18 cellular contexts compared by ENCODE assay signal in the genomic region with DNA sequence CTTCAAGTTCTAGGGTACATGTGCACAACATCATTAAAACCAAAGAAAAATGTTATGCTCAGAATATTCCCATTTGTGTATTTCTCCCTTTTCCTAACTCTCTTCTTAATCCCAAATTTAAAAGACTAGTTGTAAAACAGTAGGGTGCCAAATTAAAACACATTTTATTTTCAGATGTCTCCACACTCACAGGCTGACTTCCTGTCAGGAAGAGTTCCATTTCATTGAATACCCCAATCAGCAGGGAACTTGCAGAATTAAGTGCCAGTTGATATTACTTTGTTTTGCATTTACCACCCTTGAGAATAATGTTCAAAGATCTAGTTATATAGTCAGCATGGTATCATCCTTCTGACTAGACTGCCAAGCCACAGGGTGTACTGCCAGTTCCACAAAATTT.
"Had no signal": no experiment of that assay in that cellular context is flagged by ENCODE, and none has a peak within 500 bp of the region (broad histone marks: within the 10 kb centered on the region; RNA-seq: fewer than 3 reads in every experiment).

No MANE protein-coding gene starts in this region.

- H3K79me2 ChIP-seq: hepatocyte had no signal

- H3K4me2 ChIP-seq: hepatocyte had no signal

- H3K9me3 ChIP-seq: esophagus muscularis mucosa, right atrium auricular region had no signal

- ATAC-seq: left ventricle myocardium superior had no signal

- H3K4me1 ChIP-seq: esophagus muscularis mucosa, right atrium auricular region had no signal

- H3K9me3 Mint-ChIP-seq: activated CD4-positive, alpha-beta memory T cell treated with anti-CD3 and anti-CD28 coated beads, Interleukin-2, amount 10 ng/mL, durations not matched to agents 7 days and 5 days; activated naive CD4-positive, alpha-beta T cell treated with anti-CD3 and anti-CD28 coated beads, Interleukin-2, amount 10 ng/mL, durations not matched to agents 7 days and 5 days; activated T-cell treated with anti-CD3 and anti-CD28 coated beads, Interleukin-2, amount 50 U/mL, for 24 hours; nephron had no signal

- H3K27ac Mint-ChIP-seq: activated CD4-positive, alpha-beta memory T cell treated with anti-CD3 and anti-CD28 coated beads, Interleukin-2, amount 10 ng/mL, durations not matched to agents 7 days and 5 days; activated naive CD4-positive, alpha-beta T cell treated with anti-CD3 and anti-CD28 coated beads, Interleukin-2, amount 10 ng/mL, durations not matched to agents 7 days and 5 days; activated T-cell treated with anti-CD3 and anti-CD28 coated beads, Interleukin-2, amount 50 U/mL, for 24 hours; nephron had no signal

- H3K27ac ChIP-seq: cardiac muscle cell, esophagus muscularis mucosa, hepatocyte, right atrium auricular region, skin epidermis had no signal

- H2AFZ ChIP-seq: hepatocyte had no signal

- H3K4me1 Mint-ChIP-seq: activated CD4-positive, alpha-beta memory T cell treated with anti-CD3 and anti-CD28 coated beads, Interleukin-2, amount 10 ng/mL, durations not matched to agents 7 days and 5 days; activated naive CD4-positive, alpha-beta T cell treated with anti-CD3 and anti-CD28 coated beads, Interleukin-2, amount 10 ng/mL, durations not matched to agents 7 days and 5 days; nephron had no signal

- H3K4me3 Mint-ChIP-seq: activated CD4-positive, alpha-beta memory T cell treated with anti-CD3 and anti-CD28 coated beads, Interleukin-2, amount 10 ng/mL, durations not matched to agents 7 days and 5 days; activated naive CD4-positive, alpha-beta T cell treated with anti-CD3 and anti-CD28 coated beads, Interleukin-2, amount 10 ng/mL, durations not matched to agents 7 days and 5 days; activated T-cell treated with anti-CD3 and anti-CD28 coated beads, Interleukin-2, amount 50 U/mL, for 24 hours; nephron had no signal

- DNase-seq: activated CD4-positive, alpha-beta memory T cell treated with anti-CD3 and anti-CD28 coated beads, Interleukin-2, amount 10 ng/mL, durations not matched to agents 7 days and 5 days; activated CD4-positive, alpha-beta T cell treated with anti-CD3 and anti-CD28 coated beads for 4 hours; activated naive CD4-positive, alpha-beta T cell treated with anti-CD3 and anti-CD28 coated beads, Interleukin-2, amount 10 ng/mL, durations not matched to agents 7 days and 5 days; activated T-cell treated with anti-CD3 and anti-CD28 coated beads, Interleukin-2, amount 50 U/mL, for 24 hours; kidney glomerular epithelial cell; left ventricle myocardium superior; nucleus accumbens; stimulated activated CD4-positive, alpha-beta T cell treated with anti-CD3 and anti-CD28 coated beads, Interleukin-4, amount 100 ng/mL, for 4 hours; stimulated activated CD8-positive, alpha-beta memory T cell treated with anti-CD3 and anti-CD28 coated beads, Interleukin-4, amount 100 ng/mL, for 48 hours; stimulated activated naive CD4-positive, alpha-beta T cell treated with Interleukin-2 at 50 U/mL for 16 hours; T-helper 2 cell; trophoblast cell had no signal

- H3K27me3 ChIP-seq: cardiac muscle cell, esophagus muscularis mucosa, hepatocyte, right atrium auricular region had no signal

- H3K36me3 ChIP-seq: cardiac muscle cell, esophagus muscularis mucosa, right atrium auricular region had no signal

- H3K27me3 Mint-ChIP-seq: activated CD4-positive, alpha-beta memory T cell treated with anti-CD3 and anti-CD28 coated beads, Interleukin-2, amount 10 ng/mL, durations not matched to agents 7 days and 5 days; activated naive CD4-positive, alpha-beta T cell treated with anti-CD3 and anti-CD28 coated beads, Interleukin-2, amount 10 ng/mL, durations not matched to agents 7 days and 5 days; activated T-cell treated with anti-CD3 and anti-CD28 coated beads, Interleukin-2, amount 50 U/mL, for 24 hours had no signal

- H3K4me3 ChIP-seq: cardiac muscle cell, esophagus muscularis mucosa, hepatocyte, right atrium auricular region, skin epidermis had no signal

- H3K36me3 Mint-ChIP-seq: activated naive CD4-positive, alpha-beta T cell treated with anti-CD3 and anti-CD28 coated beads, Interleukin-2, amount 10 ng/mL, durations not matched to agents 7 days and 5 days had no signal
